Comparison of ENCODE assay signal across 8 cellular contexts in genomic region chr16:89909777-89910716, GRCh38. TPM values are rescaled to one million over a fixed set of nuclear protein-coding genes. Genes with fewer than 3 reads are reported as not detected.
A peak's percentile ranks its signal among the peaks of the same experiment; 100 is the strongest.
DNase-seq lines count a peak whose midpoint lies in the region; ATAC-seq and TF ChIP-seq lines count a peak whose summit lies in the region.

No MANE protein-coding gene starts in this region.

- H3K79me2 ChIP-seq in GM23248 (ENCODE audit: insufficient read depth) (no peaks in the 10 kb centered on the region), OCI-LY1 (ENCODE audit: insufficient read depth, low read length) (no peaks in the 10 kb centered on the region)

- H2AFZ ChIP-seq in GM23248 (no peak overlapping the region), OCI-LY1 (ENCODE audit: low read length) (no peak overlapping the region)

- DNase-seq in AG10803 (ENCODE audit: low read depth) (peak; percentile 77), GM23248 (peak; percentile 93), activated T-cell treated with anti-CD3 and anti-CD28 coated beads for 24 hours (ENCODE audit: low read depth) (peak; percentile 54), epithelial cell of proximal tubule (ENCODE audit: low read depth) (no peak), mucosa of descending colon (peak; percentile 82 to 85 (median 85)), OCI-M2 (lab: John Stamatoyannopoulos, UW; ENCODE audit: unreplicated experiment) (no peak)
- peak; percentile 62 for DNase-seq in stimulated activated naive CD4-positive, alpha-beta T cell treated with Interleukin-2 at 50 U/mL for 16 hours (lab: John Stamatoyannopoulos, UW)

- peaks cover 20% of the 10 kb centered on the region; the same call in 1 of the 2 replicates for H3K36me3 ChIP-seq in GM23248 (ENCODE audit: low read depth)
- peaks cover 68% of the 10 kb centered on the region for H3K36me3 ChIP-seq in OCI-LY1 (ENCODE audit: insufficient read depth, low read length)
- H3K36me3 ChIP-seq in mucosa of descending colon (ENCODE audit: low read depth): peaks cover 5% of the 10 kb centered on the region

- 0 out of 2 replicates have a peak, but pooled peaks cover 4% of the 10 kb centered on the region for H3K4me1 ChIP-seq in GM23248 (ENCODE audit: insufficient read depth)
- H3K4me1 ChIP-seq in OCI-LY1 (ENCODE audit: insufficient read depth, low read length, severe bottlenecking): peaks cover 19% of the 10 kb centered on the region
- no peaks in the 10 kb centered on the region for H3K4me1 ChIP-seq in mucosa of descending colon (ENCODE audit: low read depth)

- in situ Hi-C loops in GM23248 (cut with MboI): no loop called here

- H3F3A ChIP-seq in GM23248 (ENCODE audit: insufficient read depth) (no peaks in the 10 kb centered on the region), OCI-LY1 (ENCODE audit: insufficient read depth, low read length) (no peaks in the 10 kb centered on the region)

- no peak overlapping the region for H3K9ac ChIP-seq in GM23248
- no peak overlapping the region for H3K9ac ChIP-seq in OCI-LY1 (ENCODE audit: low read length)

- intact Hi-C loops in mucosa of descending colon (cut with DNase I, micrococcal nuclease): no loop called here

- 60 to 63% methylated on average over 40 to 47 of the region's 47 CpGs for WGBS in GM23248 (ENCODE audit: low coverage in 1 of 2, low lambda C conversion rate in 2 of 2, missing lambda C conversion rate in 2 of 2), 2 experiments

- H3K27ac ChIP-seq in GM23248: 0 out of 2 replicates have a peak overlapping the region, but pooled peaks have one; percentile 24
- peak overlapping the region; percentile 86 for H3K27ac ChIP-seq in OCI-LY1 (ENCODE audit: low read depth, low read length, poor library complexity, severe bottlenecking)

- no peak overlapping the region for H3K4me3 ChIP-seq in AG10803 (ENCODE audit: low read length)
- H3K4me3 ChIP-seq in GM23248: no peak overlapping the region
- H3K4me3 ChIP-seq in OCI-LY1 (ENCODE audit: low read depth, low read length, poor library complexity, severe bottlenecking): no peak overlapping the region
- H3K4me3 ChIP-seq in epithelial cell of proximal tubule (ENCODE audit: low read depth, low read length): no peak overlapping the region
- H3K4me3 ChIP-seq in mucosa of descending colon: no peak overlapping the region

- H3K9me3 ChIP-seq in GM23248 (ENCODE audit: low read depth) (no peaks in the 10 kb centered on the region), OCI-LY1 (ENCODE audit: low read length) (no peaks in the 10 kb centered on the region), mucosa of descending colon (no peaks in the 10 kb centered on the region)

- no peaks in the 10 kb centered on the region for H3K27me3 ChIP-seq in GM23248 (replicated peaks; ENCODE audit: insufficient read depth)
- no peaks in the 10 kb centered on the region for H3K27me3 ChIP-seq in OCI-LY1 (ENCODE audit: insufficient read depth, low read length)

- no peaks in the 10 kb centered on the region for H4K20me1 ChIP-seq in GM23248 (ENCODE audit: insufficient read depth)
- H4K20me1 ChIP-seq in OCI-LY1 (ENCODE audit: insufficient read depth, low read length): no peaks in the 10 kb centered on the region

- TF ChIP-seq CTCF in AG10803 (conservative IDR thresholded peaks at IDR 0.05; ENCODE audit: low read length) (peak; percentile 72), OCI-LY1 (IDR thresholded peaks at IDR 0.05; ENCODE audit: low read length) (peak; percentile 95), epithelial cell of proximal tubule (conservative IDR thresholded peaks at IDR 0.05; ENCODE audit: low read depth, low read length) (peak; percentile 78), mucosa of descending colon (IDR thresholded peaks at IDR 0.05) (peak; percentile 88)

- H3K4me2 ChIP-seq in GM23248 (ENCODE audit: unreplicated experiment) (no peak overlapping the region), OCI-LY1 (ENCODE audit: low read length) (no peak overlapping the region)

- no peaks in the 10 kb centered on the region for H3K9me2 ChIP-seq in GM23248 (ENCODE audit: insufficient read depth)
- no peaks in the 10 kb centered on the region for H3K9me2 ChIP-seq in OCI-LY1 (ENCODE audit: low read depth, low read length)

- ATAC-seq in mucosa of descending colon: peak; percentile 95

RNA-seq across cellular contexts. Expression of gene MC1R, which starts 8.6 kb away (rescaled TPM):
- 5.6 and 7.7 TPM in 2 replicates for total RNA-seq in GM23248 (2014; rRNA removed; shearing (Covaris generic))
- 3.8 and 4.0 TPM in 2 replicates for polyA plus RNA-seq in GM23248 (2016; fragmentation: Nextera tagmentation; extraction: Ambion mirVana)
- total RNA-seq in epithelial cell of proximal tubule (2.5 and 3.5 TPM in 2 replicates), mucosa of descending colon (1 to 10 TPM; 4.1 to 4.8 (median 4.3) TPM)

RNA-seq across cellular contexts. Expression of gene TUBB3, which starts 13.1 kb away (rescaled TPM):
- 215 and 225 TPM in 2 replicates for total RNA-seq in GM23248 (2014; rRNA removed; shearing (Covaris generic))
- polyA plus RNA-seq in GM23248 (2016; fragmentation: Nextera tagmentation; extraction: Ambion mirVana): 95.8 and 96.4 TPM in 2 replicates
- total RNA-seq in epithelial cell of proximal tubule: 833 and 996 TPM in 2 replicates
- total RNA-seq in mucosa of descending colon: 10 to 100 TPM in 1 of 3 donors, 1 to 10 TPM in 2; 1.8 to 26.8 (median 7.5) TPM

RNA-seq across cellular contexts. Expression of gene TCF25, which starts 36.7 kb away (rescaled TPM):
- total RNA-seq in GM23248 (2014; rRNA removed; shearing (Covaris generic)): 143 and 166 TPM in 2 replicates
- polyA plus RNA-seq in GM23248 (2016; fragmentation: Nextera tagmentation; extraction: Ambion mirVana): 162 and 165 TPM in 2 replicates
- total RNA-seq in epithelial cell of proximal tubule: 118 and 192 TPM in 2 replicates
- total RNA-seq in mucosa of descending colon: 100 to 1,000 TPM; 179 to 217 (median 212) TPM

RNA-seq across cellular contexts. Expression of gene DEF8, which starts 38.5 kb away (rescaled TPM):
- 65.8 and 106 TPM in 2 replicates for total RNA-seq in GM23248 (2014; rRNA removed; shearing (Covaris generic))
- polyA plus RNA-seq in GM23248 (2016; fragmentation: Nextera tagmentation; extraction: Ambion mirVana): 85.3 and 88.9 TPM in 2 replicates
- total RNA-seq in epithelial cell of proximal tubule: 113 and 125 TPM in 2 replicates
- 10 to 100 TPM; 25.2 to 45.4 (median 31.9) TPM for total RNA-seq in mucosa of descending colon

Comparison
In these comparisons a context has a peak if more than half of its experiments do, and no peak if none do; other contexts are left out.
1. DNase-seq: peak in AG10803 (single experiment), GM23248 (single experiment), activated T-cell treated with anti-CD3 and anti-CD28 coated beads for 24 hours (single experiment), mucosa of descending colon (3 of 3) and stimulated activated naive CD4-positive, alpha-beta T cell treated with Interleukin-2 at 50 U/mL for 16 hours (single experiment); none in epithelial cell of proximal tubule (single experiment) and OCI-M2 (single experiment).
2. Peak in every context shown above with its lines, with median percentiles within 50 percentile points of each other: CTCF ChIP-seq.